Comparison of ENCODE assay signal across 8 cellular contexts in genomic region chrX:5876984-5877655, GRCh38.
DNase-seq lines count a peak whose midpoint lies in the region; ATAC-seq and TF ChIP-seq lines count a peak whose summit lies in the region.

No MANE protein-coding gene starts in this region.

- no peaks in the 10 kb centered on the region for H3K9me3 ChIP-seq in upper lobe of left lung

- no peaks in the 10 kb centered on the region for H3K4me1 Mint-ChIP-seq in activated T-cell treated with anti-CD3 and anti-CD28 coated beads, Interleukin-2, amount 50 U/mL, for 72 hours (ENCODE audit: low read depth)
- no peaks in the 10 kb centered on the region for H3K4me1 Mint-ChIP-seq in activated naive CD4-positive, alpha-beta T cell treated with anti-CD3 and anti-CD28 coated beads, Interleukin-2, amount 10 ng/mL, durations not matched to agents 7 days and 5 days

- no peak overlapping the region for H3K27ac Mint-ChIP-seq in activated T-cell treated with anti-CD3 and anti-CD28 coated beads, Interleukin-2, amount 50 U/mL, for 72 hours
- H3K27ac Mint-ChIP-seq in activated naive CD4-positive, alpha-beta T cell treated with anti-CD3 and anti-CD28 coated beads, Interleukin-2, amount 10 ng/mL, durations not matched to agents 7 days and 5 days, result no peak overlapping the region

- CTCF ChIA-PET in activated naive CD4-positive, alpha-beta T cell treated with anti-CD3 and anti-CD28 coated beads, Interleukin-2, amount 10 ng/mL, durations not matched to agents 7 days and 5 days (lab: Charles Lee), result no interaction called here

- TF ChIP-seq POLR2A in upper lobe of left lung (IDR thresholded peaks at IDR 0.05), result no peak

- no peaks in the 10 kb centered on the region for H3K4me1 ChIP-seq in upper lobe of left lung

- WGBS in upper lobe of left lung, 2 donors, result 30 to 46% methylated on average over 13 of the region's 13 CpGs

- intact Hi-C loops in left ventricle myocardium superior (cut with micrococcal nuclease), result no loop called here

- ATAC-seq in left ventricle myocardium superior (no peak), upper lobe of left lung (ENCODE audit: low FRiP score in 2 of 2) (no peak), GM18517 (IDR thresholded peaks at IDR 0.05; ENCODE audit: unreplicated experiment) (no peak)
- ATAC-seq in activated T-cell treated with anti-CD3 and anti-CD28 coated beads, Interleukin-2, amount 50 U/mL, for 72 hours (replicated peaks in 1 of 2), result no peak

- no peaks in the 10 kb centered on the region for H3K27me3 ChIP-seq in upper lobe of left lung

- H3K36me3 Mint-ChIP-seq in activated T-cell treated with anti-CD3 and anti-CD28 coated beads, Interleukin-2, amount 50 U/mL, for 72 hours (ENCODE audit: insufficient read depth in 2 of 2), result no peaks in the 10 kb centered on the region
- no peaks in the 10 kb centered on the region for H3K36me3 Mint-ChIP-seq in activated naive CD4-positive, alpha-beta T cell treated with anti-CD3 and anti-CD28 coated beads, Interleukin-2, amount 10 ng/mL, durations not matched to agents 7 days and 5 days

- TF ChIP-seq CTCF in upper lobe of left lung (IDR thresholded peaks at IDR 0.05), result peak in 4 of 6 experiments; percentile 11 to 45 (median 37)

- no peak overlapping the region for H3K27ac ChIP-seq in upper lobe of left lung

- H3K9me3 Mint-ChIP-seq in activated T-cell treated with anti-CD3 and anti-CD28 coated beads, Interleukin-2, amount 50 U/mL, for 72 hours, result peaks cover 0 to 2% of the 10 kb centered on the region in 2 donors
- H3K9me3 Mint-ChIP-seq in activated naive CD4-positive, alpha-beta T cell treated with anti-CD3 and anti-CD28 coated beads, Interleukin-2, amount 10 ng/mL, durations not matched to agents 7 days and 5 days, result no peaks in the 10 kb centered on the region

- H3K36me3 ChIP-seq in upper lobe of left lung, result no peaks in the 10 kb centered on the region

- H3K4me3 ChIP-seq in upper lobe of left lung, result no peak overlapping the region

- DNase-seq in activated CD4-positive, alpha-beta T cell treated with anti-CD3 and anti-CD28 coated beads for 48 hours, result peak; percentile 1
- no peak for DNase-seq in activated CD4-positive, alpha-beta T cell treated with anti-CD3 and anti-CD28 coated beads, Interleukin-2, amount 50 U/mL, for 1 hour
- peak; percentile 26 for DNase-seq in NOMO-1 treated with dmso at 0.1 percent for 144 hours (lab: John Stamatoyannopoulos, UW; ENCODE audit: unreplicated experiment)
- peak; percentile 29 for DNase-seq in left ventricle myocardium superior
- DNase-seq in upper lobe of left lung, result peak in 1 of 2 donors; percentile 23
- no peak for DNase-seq in activated T-cell treated with anti-CD3 and anti-CD28 coated beads, Interleukin-2, amount 50 U/mL, for 72 hours
- DNase-seq in activated naive CD4-positive, alpha-beta T cell treated with anti-CD3 and anti-CD28 coated beads, Interleukin-2, amount 10 ng/mL, durations not matched to agents 7 days and 5 days, result no peak

- no peaks in the 10 kb centered on the region for H3K27me3 Mint-ChIP-seq in activated T-cell treated with anti-CD3 and anti-CD28 coated beads, Interleukin-2, amount 50 U/mL, for 72 hours (ENCODE audit: low read depth)
- H3K27me3 Mint-ChIP-seq in activated naive CD4-positive, alpha-beta T cell treated with anti-CD3 and anti-CD28 coated beads, Interleukin-2, amount 10 ng/mL, durations not matched to agents 7 days and 5 days, result no peaks in the 10 kb centered on the region

- TF ChIP-seq EP300 in upper lobe of left lung (IDR thresholded peaks at IDR 0.05), result no peak

- H3K4me3 Mint-ChIP-seq in activated T-cell treated with anti-CD3 and anti-CD28 coated beads, Interleukin-2, amount 50 U/mL, for 72 hours, result no peak overlapping the region
- no peak overlapping the region for H3K4me3 Mint-ChIP-seq in activated naive CD4-positive, alpha-beta T cell treated with anti-CD3 and anti-CD28 coated beads, Interleukin-2, amount 10 ng/mL, durations not matched to agents 7 days and 5 days

Comparison
In these comparisons a context has a peak if more than half of its experiments do, and no peak if none do; other contexts are left out.
1. DNase-seq: peak in activated CD4-positive, alpha-beta T cell treated with anti-CD3 and anti-CD28 coated beads for 48 hours (single experiment), NOMO-1 treated with dmso at 0.1 percent for 144 hours (single experiment) and left ventricle myocardium superior (single experiment); none in activated CD4-positive, alpha-beta T cell treated with anti-CD3 and anti-CD28 coated beads, Interleukin-2, amount 50 U/mL, for 1 hour (single experiment), activated T-cell treated with anti-CD3 and anti-CD28 coated beads, Interleukin-2, amount 50 U/mL, for 72 hours (0 of 2) and activated naive CD4-positive, alpha-beta T cell treated with anti-CD3 and anti-CD28 coated beads, Interleukin-2, amount 10 ng/mL, durations not matched to agents 7 days and 5 days (single experiment).